In the genomic region with DNA sequence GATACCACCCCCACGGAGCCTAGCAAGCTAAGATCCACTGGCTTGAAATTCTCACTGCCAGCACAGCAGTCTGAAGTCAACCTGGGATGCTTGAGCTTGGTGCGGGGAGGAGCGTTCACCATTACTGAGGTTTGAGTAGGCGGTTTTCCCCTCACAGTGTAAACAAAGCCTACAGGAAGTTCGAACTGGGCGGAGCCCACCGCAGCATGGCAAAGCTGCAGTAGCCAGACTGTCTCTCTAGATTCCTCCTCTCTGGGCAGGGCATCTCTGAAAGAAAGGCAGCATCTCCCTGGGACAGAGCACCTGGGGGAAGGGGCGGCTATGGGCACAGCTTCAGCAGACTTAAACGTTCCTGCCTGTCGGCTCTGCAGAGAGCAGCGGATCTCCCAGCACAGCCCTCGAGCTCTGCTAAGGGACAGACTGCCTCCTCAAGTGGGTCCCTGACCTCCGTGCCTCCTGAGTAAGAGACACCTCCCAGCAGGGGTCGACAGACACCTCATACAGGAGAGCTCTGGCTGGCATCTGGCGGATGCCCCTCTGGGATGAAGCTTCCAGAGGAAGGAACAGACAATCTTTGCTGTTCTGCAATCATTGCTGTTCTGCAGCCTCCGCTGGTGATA, we compare ENCODE assay signal across 8 cellular contexts. TPM values are rescaled to one million over a fixed set of nuclear protein-coding genes. Genes with fewer than 3 reads are reported as not detected.
A peak's percentile ranks its signal among the peaks of the same experiment; 100 is the strongest.
DNase-seq lines count a peak whose midpoint lies in the region; ATAC-seq and TF ChIP-seq lines count a peak whose summit lies in the region.
"Not testable (repeated sequence)": the region's sequence is repeated elsewhere in the genome, so short reads cannot be mapped to it uniquely, and the experiment has no call there.

No MANE protein-coding gene starts in this region.

- H3K27ac ChIP-seq in HUES6 (ENCODE audit: low read depth, low read length): not testable (repeated sequence)

- not testable (repeated sequence) for H3K9ac ChIP-seq in HUES6 (ENCODE audit: low read length)

- H3K27me3 Mint-ChIP-seq in central memory CD8-positive, alpha-beta T cell; natural killer cell (ENCODE audit: low read depth in 2 of 2): not testable (repeated sequence)

- DNase-seq in GDM1 (lab: John Stamatoyannopoulos, UW): peak; percentile 9
- DNase-seq in RPMI7951 (ENCODE audit: low read depth): peak; percentile 33
- peak in 2 of 3 experiments; percentile 3 to 20 for DNase-seq in activated CD8-positive, alpha-beta memory T cell treated with anti-CD3 and anti-CD28 coated beads for 48 hours (ENCODE audit: low read depth in 2 of 3, low spot score in 2 of 3)
- DNase-seq in central memory CD8-positive, alpha-beta T cell (ENCODE audit: low spot score in 2 of 2): peak; percentile 17 to 44
- DNase-seq in natural killer cell: peak; percentile 31
- peak; percentile 31 to 46 for DNase-seq in stimulated activated CD8-positive, alpha-beta memory T cell treated with anti-CD3 and anti-CD28 coated beads, Interleukin-7, amount 100 ng/mL, for 4 hours (ENCODE audit: low read depth in 2 of 2)

- not testable (repeated sequence) for H3K9me3 ChIP-seq in HUES6 (ENCODE audit: control insufficient read depth, insufficient read depth, low read depth, low read length)

- peak overlapping the region; percentile 58 for H3K4me3 Mint-ChIP-seq in central memory CD8-positive, alpha-beta T cell
- peak overlapping the region; percentile 75 for H3K4me3 Mint-ChIP-seq in natural killer cell

- intact Hi-C loops in natural killer cell (cut with micrococcal nuclease): not testable (repeated sequence)

- H3K9me3 Mint-ChIP-seq in central memory CD8-positive, alpha-beta T cell: peaks cover 30% of the 10 kb centered on the region
- peaks cover 13 to 30% of the 10 kb centered on the region in 2 donors for H3K9me3 Mint-ChIP-seq in natural killer cell

- H3K27ac Mint-ChIP-seq in central memory CD8-positive, alpha-beta T cell (ENCODE audit: low read depth): peak overlapping the region; percentile 74
- H3K27ac Mint-ChIP-seq in natural killer cell: peak overlapping the region; percentile 69 to 87

- ATAC-seq in GM21786 (IDR thresholded peaks at IDR 0.05; ENCODE audit: unreplicated experiment) (peak; percentile 83), natural killer cell (peak; percentile 53 to 86 (median 73))
- ATAC-seq in central memory CD8-positive, alpha-beta T cell (replicated peaks; ENCODE audit: extremely low read depth, poor library complexity, severe bottlenecking): peak; percentile 94

- H3K27me3 ChIP-seq in HUES6 (ENCODE audit: control insufficient read depth, insufficient read depth, low read length): not testable (repeated sequence)

- not testable (repeated sequence) for TF ChIP-seq CTCF in natural killer cell (IDR thresholded peaks at IDR 0.05)

- peaks cover 12% of the 10 kb centered on the region for H3K4me1 ChIP-seq in HUES6 (ENCODE audit: control insufficient read depth, insufficient read depth, low read length)

- H3K4me3 ChIP-seq in HUES6 (ENCODE audit: low read depth, low read length): 0 out of 2 replicates have a peak overlapping the region, but pooled peaks have one; percentile 20

- peaks cover 31% of the 10 kb centered on the region for H3K4me1 Mint-ChIP-seq in central memory CD8-positive, alpha-beta T cell
- peaks cover 38 to 47% of the 10 kb centered on the region in 2 donors for H3K4me1 Mint-ChIP-seq in natural killer cell

- not testable (repeated sequence) for H3K36me3 Mint-ChIP-seq in central memory CD8-positive, alpha-beta T cell (ENCODE audit: insufficient read depth)
- peaks cover 45% of the 10 kb centered on the region for H3K36me3 Mint-ChIP-seq in natural killer cell

- H3K36me3 ChIP-seq in HUES6 (ENCODE audit: control insufficient read depth, insufficient read depth, low read length): not testable (repeated sequence)

RNA-seq across cellular contexts. Expression of a gene that starts 34.6 kb away (rescaled TPM):
- total RNA-seq in RPMI7951 (2014; rRNA removed; shearing (Covaris generic)): 28.0 and 32.3 TPM in 2 replicates
- total RNA-seq in natural killer cell: 100 to 1,000 TPM; 204 to 304 (median 253) TPM
